25 cellular contexts compared by ENCODE assay signal in genomic region chr5:123949043-123949804, GRCh38.
"Had no signal": no experiment of that assay in that cellular context is flagged by ENCODE, and none has a peak within 500 bp of the region (broad histone marks: within the 10 kb centered on the region; RNA-seq: fewer than 3 reads in every experiment).

No MANE protein-coding gene starts in this region.

- H3K9me3 ChIP-seq: colonic mucosa, esophagus squamous epithelium, gastrocnemius medialis, lower lobe of right lung had no signal

- H3K27me3 ChIP-seq: colonic mucosa, esophagus squamous epithelium, gastrocnemius medialis, hepatocyte, left lung had no signal

- H3K36me3 ChIP-seq: colonic mucosa, esophagus squamous epithelium, gastrocnemius medialis, left lung, lower lobe of right lung had no signal

- H3K27ac ChIP-seq: colonic mucosa, epithelial cell of prostate, esophagus squamous epithelium, gastrocnemius medialis, hepatocyte, left lung, lower lobe of right lung had no signal

- FAIRE-seq: endometrium had no signal

- ATAC-seq: effector memory CD8-positive, alpha-beta T cell; esophagus mucosa; gastrocnemius medialis; left cardiac atrium; left lung; left ventricle myocardium superior had no signal

- H3K4me3 ChIP-seq: colonic mucosa, esophagus squamous epithelium, gastrocnemius medialis, hepatocyte, left lung, lower lobe of right lung had no signal

- H3K4me2 ChIP-seq: hepatocyte had no signal

- DNase-seq: cerebellar nuclear complex; colonic mucosa; cortex of kidney; effector CD8-positive, alpha-beta T cell; effector memory CD8-positive, alpha-beta T cell; endodermal cell; erythroblast; esophagus squamous epithelium; foreskin fibroblast; foreskin melanocyte; gastrocnemius medialis; head of caudate nucleus; hypothalamus; immature natural killer cell; islet precursor cell; left cardiac atrium; left ventricle myocardium superior; lower lobe of right lung; mesendoderm; midbrain had no signal

- H3K4me1 ChIP-seq: colonic mucosa, esophagus squamous epithelium, gastrocnemius medialis, left lung, lower lobe of right lung had no signal

- H2AFZ ChIP-seq: hepatocyte had no signal

- H3K79me2 ChIP-seq: hepatocyte had no signal
